ENCODE assay signal across 8 cellular contexts in the genomic region with DNA sequence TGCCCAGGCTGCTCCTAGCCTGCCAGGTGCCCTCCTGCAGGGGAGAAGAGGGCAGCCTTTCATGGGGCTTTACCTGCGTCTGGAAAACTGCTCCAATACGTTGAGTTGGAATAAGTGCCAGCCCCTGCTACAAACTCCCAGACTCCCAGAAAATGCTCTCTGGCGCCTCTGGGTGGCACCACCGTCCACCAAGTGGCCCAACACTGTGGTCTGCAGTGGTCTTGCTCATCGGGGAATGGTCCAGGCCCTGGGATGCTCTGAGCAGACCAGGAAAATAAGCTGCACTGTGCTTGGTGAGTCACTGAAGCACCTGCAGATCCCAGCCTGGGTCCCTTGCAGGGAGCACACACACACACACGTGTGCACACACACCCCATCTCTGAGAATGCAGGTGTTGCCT. TPM values are rescaled to one million over a fixed set of nuclear protein-coding genes. Genes with fewer than 3 reads are reported as not detected.
A peak's percentile ranks its signal among the peaks of the same experiment; 100 is the strongest.
DNase-seq lines count a peak whose midpoint lies in the region; ATAC-seq and TF ChIP-seq lines count a peak whose summit lies in the region.

No MANE protein-coding gene starts in this region.

- H3K4me3 ChIP-seq in esophagus muscularis mucosa (no peak overlapping the region), psoas muscle (no peak overlapping the region)

- no peak for TF ChIP-seq EP300 in esophagus muscularis mucosa (IDR thresholded peaks at IDR 0.05)

- peak; percentile 55 for DNase-seq in ACHN
- DNase-seq in GM13977 (ENCODE audit: low spot score) = no peak
- peak; percentile 52 for DNase-seq in OCI-M1 (lab: John Stamatoyannopoulos, UW)
- no peak for DNase-seq in esophagus muscularis mucosa (ENCODE audit: extremely low spot score)
- DNase-seq in psoas muscle = no peak
- DNase-seq in SKM-1 (lab: John Stamatoyannopoulos, UW; ENCODE audit: unreplicated experiment) = no peak
- DNase-seq in NCI-H1436 treated with DMSO at 0.1 percent for 48 hours (lab: John Stamatoyannopoulos, UW) = no peak

- H3K27me3 ChIP-seq in esophagus muscularis mucosa = no peaks in the 10 kb centered on the region
- no peaks in the 10 kb centered on the region for H3K27me3 ChIP-seq in psoas muscle (ENCODE audit: insufficient read depth in 3 of 3, low read length in 2 of 3)

- intact Hi-C loops in esophagus muscularis mucosa (cut with DNase I) (no loop called here), psoas muscle (cut with DNase I) (loop anchor here in 1 of 2 donors (10.0 kb wide), 1 partner anchor 437 kb away; a partner anchor contains a TSS)

- TF ChIP-seq CTCF in GM13977 (IDR thresholded peaks at IDR 0.05; ENCODE audit: extremely low read depth, insufficient read depth, missing control alignments) = peak; percentile 60
- peak; percentile 36 to 51 (median 39) for TF ChIP-seq CTCF in esophagus muscularis mucosa (IDR thresholded peaks at IDR 0.05)
- TF ChIP-seq CTCF in psoas muscle (IDR thresholded peaks at IDR 0.05) = peak; percentile 49

- TF ChIP-seq POLR2A in esophagus muscularis mucosa (IDR thresholded peaks at IDR 0.05; ENCODE audit: low read depth) = no peak

- WGBS in esophagus muscularis mucosa = 53% methylated on average over 4 of the region's 6 CpGs
- 34 to 44% (median 44%) methylated on average over 6 of the region's 6 CpGs for WGBS in psoas muscle, 3 donors

- H3K9me3 ChIP-seq in esophagus muscularis mucosa = no peaks in the 10 kb centered on the region
- H3K9me3 ChIP-seq in psoas muscle = no peaks in the 10 kb centered on the region

- H3K27ac ChIP-seq in esophagus muscularis mucosa (replicated peaks in 1 of 4) (no peak overlapping the region), psoas muscle (no peak overlapping the region)

- H3K36me3 ChIP-seq in esophagus muscularis mucosa (peaks cover 0 to 24% (median 18%) of the 10 kb centered on the region in 4 donors), psoas muscle (ENCODE audit: insufficient read depth in 1 of 2, low read depth in 1 of 2) (peaks cover 0 to 13% of the 10 kb centered on the region in 2 donors)

- H3K4me1 ChIP-seq in esophagus muscularis mucosa (peaks cover 41 to 63% (median 53%) of the 10 kb centered on the region in 4 donors), psoas muscle (peaks cover 23% of the 10 kb centered on the region)

- in situ Hi-C loops in ACHN (cut with HindIII; ENCODE audit: low pct_ligation_motif_present, low pct_unique_long_range_greater_than_20kb, low sequenced_read_pairs) (no loop called here), GM13977 (cut with MboI; ENCODE audit: low pct_unique_long_range_greater_than_20kb, low sequenced_read_pairs, unreplicated experiment) (no loop called here)

- peak; percentile 34 to 62 (median 52) for ATAC-seq in psoas muscle
- ATAC-seq in GM21423 (IDR thresholded peaks at IDR 0.05; ENCODE audit: unreplicated experiment) = no peak

RNA-seq across cellular contexts. Expression of a gene that starts 20.8 kb away (rescaled TPM):
- 10 to 100 TPM; 18.3 to 33.4 (median 28.3) TPM for total RNA-seq in esophagus muscularis mucosa
- 10 to 100 TPM; 29.1 to 51.8 (median 34.9) TPM for total RNA-seq in psoas muscle
- polyA plus RNA-seq in psoas muscle = 10 to 100 TPM; 18.7 to 33.6 (median 22.3) TPM

RNA-seq across cellular contexts. Expression of a gene that starts 38.3 kb away (rescaled TPM):
- not detected for total RNA-seq in esophagus muscularis mucosa
- under 1 TPM in 3 of 4 donors, not detected in 1; 0.04 to 0.32 (median 0.07) TPM for total RNA-seq in psoas muscle
- under 1 TPM in 1 of 3 donors, not detected in 2; 0.05 TPM for polyA plus RNA-seq in psoas muscle

RNA-seq across cellular contexts. Expression of a gene that starts 41.6 kb away (rescaled TPM):
- total RNA-seq in esophagus muscularis mucosa = 10 to 100 TPM; 26.6 to 45.9 (median 44.7) TPM
- total RNA-seq in psoas muscle = 10 to 100 TPM; 20.8 to 26.6 (median 22.6) TPM
- 10 to 100 TPM; 22.2 to 49.0 (median 23.8) TPM for polyA plus RNA-seq in psoas muscle

RNA-seq across cellular contexts. Expression of a gene that starts 43.4 kb away (rescaled TPM):
- total RNA-seq in esophagus muscularis mucosa = 10 to 100 TPM; 29.1 to 50.0 (median 45.3) TPM
- total RNA-seq in psoas muscle = 1 to 10 TPM; 2.5 to 5.5 (median 3.9) TPM
- 1 to 10 TPM; 4.0 to 5.1 (median 4.2) TPM for polyA plus RNA-seq in psoas muscle

Comparison
In these comparisons a context has a peak if more than half of its experiments do, and no peak if none do; other contexts are left out.
1. DNase-seq: peak in ACHN (single experiment) and OCI-M1 (single experiment); none in GM13977 (single experiment), esophagus muscularis mucosa (single experiment), psoas muscle (0 of 2), SKM-1 (single experiment) and NCI-H1436 treated with DMSO at 0.1 percent for 48 hours (single experiment).
2. Peak in every context shown above with its lines, with median percentiles within 50 percentile points of each other: CTCF ChIP-seq.